26 cellular contexts compared by ENCODE assay signal in genomic region chr6:5778906-5779305, GRCh38.
"Had no signal": no experiment of that assay in that cellular context is flagged by ENCODE, and none has a peak within 500 bp of the region (broad histone marks: within the 10 kb centered on the region; RNA-seq: fewer than 3 reads in every experiment).

No MANE protein-coding gene starts in this region.

- H3K9me3 ChIP-seq: esophagus squamous epithelium, mucosa of descending colon, prostate gland, right atrium auricular region, sigmoid colon, testis, tibial artery had no signal

- H3K4me2 ChIP-seq: neural progenitor cell had no signal

- H3K4me3 Mint-ChIP-seq: effector memory CD8-positive, alpha-beta T cell; mesothelial cell of epicardium; natural killer cell treated with Interleukin-12 subunit alpha and Interleukin-12 subunit beta and Interleukin-15 and Interleukin-18, amount 100 ng/mL, for 72 hours; neural progenitor cell; stimulated activated effector memory CD8-positive, alpha-beta T cell treated with anti-CD3 and anti-CD28 coated beads, Interleukin-12 subunit alpha, Interleukin-12 subunit beta, amount 100 ng/mL, for 72 hours; type B pancreatic cell had no signal

- DNase-seq: dermis blood vessel endothelial cell; effector memory CD8-positive, alpha-beta T cell; erythroblast; esophagus squamous epithelium; foreskin melanocyte; left ventricle myocardium superior; mesenchymal stem cell; mucosa of descending colon; naive B cell; nucleus accumbens; sigmoid colon; stimulated activated CD4-positive, alpha-beta T cell treated with anti-CD3 and anti-CD28 coated beads, Interleukin-2, amount 100 ng/mL, for 24 hours; stimulated activated CD4-positive, alpha-beta T cell treated with anti-CD3 and anti-CD28 coated beads, Interleukin-4, amount 100 ng/mL, for 24 hours; stimulated activated naive CD4-positive, alpha-beta T cell treated with Interleukin-2 at 50 U/mL for 16 hours; substantia nigra; testis; tibial artery had no signal

- H3K27ac ChIP-seq: coronary artery, esophagus squamous epithelium, neural progenitor cell, prostate gland, right atrium auricular region, sigmoid colon, testis, tibial artery had no signal

- H3K4me1 Mint-ChIP-seq: mesothelial cell of epicardium; stimulated activated effector memory CD8-positive, alpha-beta T cell treated with anti-CD3 and anti-CD28 coated beads, Interleukin-12 subunit alpha, Interleukin-12 subunit beta, amount 100 ng/mL, for 72 hours had no signal

- H2AFZ ChIP-seq: neural progenitor cell had no signal

- H3K9ac ChIP-seq: neural progenitor cell had no signal

- H3K9me3 Mint-ChIP-seq: effector memory CD8-positive, alpha-beta T cell; mesothelial cell of epicardium; natural killer cell treated with Interleukin-12 subunit alpha and Interleukin-12 subunit beta and Interleukin-15 and Interleukin-18, amount 100 ng/mL, for 72 hours; stimulated activated effector memory CD8-positive, alpha-beta T cell treated with anti-CD3 and anti-CD28 coated beads, Interleukin-12 subunit alpha, Interleukin-12 subunit beta, amount 100 ng/mL, for 72 hours; type B pancreatic cell had no signal

- H3K4me1 ChIP-seq: prostate gland, testis had no signal

- H3K36me3 ChIP-seq: neural progenitor cell, prostate gland, right atrium auricular region, sigmoid colon had no signal

- H3K27ac Mint-ChIP-seq: effector memory CD8-positive, alpha-beta T cell; mesothelial cell of epicardium; neural progenitor cell; stimulated activated effector memory CD8-positive, alpha-beta T cell treated with anti-CD3 and anti-CD28 coated beads, Interleukin-12 subunit alpha, Interleukin-12 subunit beta, amount 100 ng/mL, for 72 hours; type B pancreatic cell had no signal

- ATAC-seq: effector memory CD8-positive, alpha-beta T cell; left ventricle myocardium superior; mucosa of descending colon; stimulated activated effector memory CD8-positive, alpha-beta T cell treated with anti-CD3 and anti-CD28 coated beads, Interleukin-12 subunit alpha, Interleukin-12 subunit beta, amount 100 ng/mL, for 72 hours had no signal

- H3K4me3 ChIP-seq: coronary artery, esophagus squamous epithelium, lung, mucosa of descending colon, neural progenitor cell, prostate gland, right atrium auricular region, sigmoid colon, testis, tibial artery had no signal

- H3K27me3 ChIP-seq: esophagus squamous epithelium, neural progenitor cell, right atrium auricular region, sigmoid colon, testis, tibial artery had no signal

- H3K27me3 Mint-ChIP-seq: effector memory CD8-positive, alpha-beta T cell; naive B cell; natural killer cell treated with Interleukin-12 subunit alpha and Interleukin-12 subunit beta and Interleukin-15 and Interleukin-18, amount 100 ng/mL, for 72 hours had no signal

- H3K36me3 Mint-ChIP-seq: natural killer cell treated with Interleukin-12 subunit alpha and Interleukin-12 subunit beta and Interleukin-15 and Interleukin-18, amount 100 ng/mL, for 72 hours; neural progenitor cell had no signal
